In genomic region chr20:5829241-5829809, GRCh38 we compare ENCODE assay signal across 1 cellular context.
TF ChIP-seq lines count a peak whose summit lies in the region.

No MANE protein-coding gene starts in this region.

TF ChIP-seq in SK-N-SH treated with all-trans-retinoic acid at 6 μM for 48 hours, 23 proteins besides CTCF, POLR2A, EP300 and RAD21 (continued from another document):
- peak; percentile 28; the same call in 1 of the 2 replicates for TF ChIP-seq PATZ1 (CRISPR knock-in tag; IDR thresholded peaks at IDR 0.05; ENCODE audit: borderline replicate concordance)
- peak; percentile 62 for TF ChIP-seq ISL1 (CRISPR knock-in tag; IDR thresholded peaks at IDR 0.05)
- TF ChIP-seq PPARA (CRISPR knock-in tag; IDR thresholded peaks at IDR 0.05; ENCODE audit: borderline replicate concordance) = no peak
TF ChIP-seq in SK-N-SH treated with all-trans-retinoic acid at 6 μM for 48 hours: peak in this region for 7.
